Comparison of ENCODE assay signal across 8 cellular contexts in the genomic region with DNA sequence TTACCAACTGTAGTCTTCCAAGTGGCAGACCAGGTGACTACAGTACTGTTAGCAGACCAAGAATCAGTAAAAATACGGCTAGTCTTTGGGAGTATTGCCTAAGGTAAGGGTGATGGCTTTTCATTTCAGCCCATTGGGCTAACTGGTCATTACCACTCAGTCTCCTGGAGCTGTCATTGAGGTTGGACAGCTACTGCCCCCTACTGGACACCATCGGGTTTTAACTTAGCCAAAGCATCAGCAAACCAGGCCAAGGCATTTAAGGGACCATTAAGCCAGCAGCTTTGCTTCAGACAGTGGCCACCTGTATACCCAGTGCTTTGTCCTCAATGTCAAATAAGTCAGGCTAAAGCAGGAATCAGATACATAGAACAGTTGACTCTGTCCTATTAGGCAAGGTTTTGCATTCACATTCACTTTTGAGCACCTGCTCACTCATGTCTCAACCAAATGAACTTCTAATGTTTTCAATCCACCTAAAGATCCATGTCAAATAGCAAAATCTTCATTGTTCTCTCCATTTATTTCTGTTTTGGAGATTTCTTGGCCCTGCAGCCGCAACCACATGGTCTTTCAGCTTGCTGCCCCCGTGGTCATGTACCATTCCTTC.
DNase-seq lines count a peak whose midpoint lies in the region; ATAC-seq lines count a peak whose summit lies in the region.

No MANE protein-coding gene starts in this region.

- DNase-seq in activated gamma-delta T cell treated with Interleukin-2 at 50 U/mL for 16 hours (peak; percentile 43), activated gamma-delta T cell (lab: John Stamatoyannopoulos, UW) (no peak), SK-MEL-5 (ENCODE audit: low read depth, low spot score) (peak; percentile 87), hypothalamus (lab: John Stamatoyannopoulos, UW) (peak in 27 of 51 donors; percentile 0 to 57 (median 7)), NCI-H2029 (lab: John Stamatoyannopoulos, UW) (no peak)
- DNase-seq in activated naive CD8-positive, alpha-beta T cell treated with anti-CD3 and anti-CD28 coated beads, Interleukin-2, amount 50 U/mL, for 16 hours (ENCODE audit: low read depth, low spot score), result peak; percentile 24
- DNase-seq in stimulated activated CD4-positive, alpha-beta T cell treated with anti-CD3 and anti-CD28 coated beads, Interleukin-15, amount 100 ng/mL, for 24 hours, result peak; percentile 74

- in situ Hi-C loops in SK-MEL-5 (cut with HindIII; ENCODE audit: low pct_unique_long_range_greater_than_20kb, low sequenced_read_pairs), result no loop called here

- ATAC-seq in HG03103 (IDR thresholded peaks at IDR 0.05; ENCODE audit: low read depth, unreplicated experiment), result peak; percentile 58

Comparison
In these comparisons a context has a peak if more than half of its experiments do, and no peak if none do; other contexts are left out.
1. DNase-seq: peak in activated gamma-delta T cell treated with Interleukin-2 at 50 U/mL for 16 hours (single experiment), SK-MEL-5 (single experiment), activated naive CD8-positive, alpha-beta T cell treated with anti-CD3 and anti-CD28 coated beads, Interleukin-2, amount 50 U/mL, for 16 hours (single experiment), hypothalamus (27 of 51) and stimulated activated CD4-positive, alpha-beta T cell treated with anti-CD3 and anti-CD28 coated beads, Interleukin-15, amount 100 ng/mL, for 24 hours (single experiment); none in activated gamma-delta T cell (single experiment) and NCI-H2029 (single experiment).